ENCODE assay signal across 18 cellular contexts in the genomic region with DNA sequence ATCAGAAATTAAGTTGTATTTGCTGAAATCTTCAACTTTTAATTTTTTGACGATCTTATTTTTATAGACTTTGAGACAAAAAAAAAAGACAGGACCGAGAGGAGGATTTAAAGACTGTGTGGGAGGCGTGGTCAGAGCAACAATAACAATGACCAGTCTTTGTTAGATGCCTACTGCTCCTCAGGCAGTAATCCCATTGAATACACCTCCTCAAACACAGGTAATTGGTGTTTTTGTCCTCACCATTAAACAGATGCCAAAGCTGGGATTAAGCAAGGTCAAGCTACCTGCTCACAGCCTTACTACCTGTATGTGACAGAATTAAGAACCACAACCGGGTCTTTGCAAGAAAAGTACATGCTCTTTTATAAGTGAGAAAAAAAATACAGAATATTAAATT.
DNase-seq lines count a peak whose midpoint lies in the region; TF ChIP-seq lines count a peak whose summit lies in the region.
"Had no signal": no experiment of that assay in that cellular context is flagged by ENCODE, and none has a peak within 500 bp of the region (broad histone marks: within the 10 kb centered on the region; RNA-seq: fewer than 3 reads in every experiment).

No MANE protein-coding gene starts in this region.

- no peaks in the 10 kb centered on the region for H3K9me3 ChIP-seq in H9 (ENCODE audit: control insufficient read depth, low read depth, low read length)
- H3K9me3 ChIP-seq in neuronal stem cell (replicated peaks in 1 of 2; ENCODE audit: control insufficient read depth in 2 of 2, insufficient read depth in 1 of 2, low read depth in 1 of 2, low read length in 2 of 2), result peaks cover 0 to 3% of the 10 kb centered on the region in 2 donors
- H3K9me3 ChIP-seq: Caco-2, SJCRH30 had no signal

- TF ChIP-seq CTCF in H9 (conservative IDR thresholded peaks at IDR 0.05) (no peak), lower leg skin (IDR thresholded peaks at IDR 0.05) (no peak)

- H3K9ac ChIP-seq in H9 (ENCODE audit: extremely low read depth, insufficient read length, low read length), result no peak overlapping the region
- no peak overlapping the region for H3K9ac ChIP-seq in neuronal stem cell (ENCODE audit: low read depth, low read length, poor library complexity)
- H3K9ac ChIP-seq: GM23248 had no signal

- no peak overlapping the region for H3K56ac ChIP-seq in H9 (ENCODE audit: insufficient read length, low read depth, low read length)

- no peak for TF ChIP-seq POLR2A in lower leg skin (IDR thresholded peaks at IDR 0.05)

- H3K4me1 ChIP-seq in H9 (ENCODE audit: insufficient read depth, low read length) (no peaks in the 10 kb centered on the region; the same call in 1 of the 2 replicates), neuronal stem cell (ENCODE audit: control insufficient read depth in 2 of 2, insufficient read depth in 1 of 2, low read depth in 1 of 2, low read length in 2 of 2) (peaks cover 5 to 14% of the 10 kb centered on the region in 2 donors)
- H3K4me1 ChIP-seq: Caco-2, SJCRH30 had no signal

- no peak overlapping the region for H3K18ac ChIP-seq in H9 (ENCODE audit: insufficient read length, low read depth, low read length)
- no peak overlapping the region for H3K18ac ChIP-seq in neuronal stem cell (ENCODE audit: low read length)

- H2BK5ac ChIP-seq in H9 (ENCODE audit: insufficient read length, low read length), result no peak overlapping the region
- no peak overlapping the region for H2BK5ac ChIP-seq in neuronal stem cell (ENCODE audit: low read length)

- intact Hi-C loops in lower leg skin (cut with DNase I; ENCODE audit: low total_unique reads), result no loop called here

- H3K4me2 ChIP-seq in H9 (ENCODE audit: insufficient read depth, insufficient read length, low read length) (no peak overlapping the region), neuronal stem cell (ENCODE audit: insufficient read depth, low read length, poor library complexity, severe bottlenecking) (no peak overlapping the region)

- no peaks in the 10 kb centered on the region for H3K36me3 ChIP-seq in neuronal stem cell (replicated peaks in 1 of 2; ENCODE audit: control insufficient read depth in 2 of 2, insufficient read depth in 2 of 2, low read length in 2 of 2)
- H3K36me3 ChIP-seq: SJCRH30 had no signal

- no CpG with 5 or more reads among the region's 4 CpGs for WGBS in H9 (ENCODE audit: extremely low coverage, insufficient read length, low lambda C conversion rate)
- no CpG with 5 or more reads among the region's 4 CpGs for WGBS in neuronal stem cell (ENCODE audit: extremely low coverage in 2 of 2, insufficient read length in 2 of 2, insufficient replicate concordance in 1 of 2), 2 donors
- 78 to 79% methylated on average over 4 of the region's 4 CpGs for WGBS in lower leg skin, 2 donors

- no peaks in the 10 kb centered on the region for H3K79me2 ChIP-seq in H9 (ENCODE audit: insufficient read depth, low read length)

- H2BK20ac ChIP-seq in H9 (ENCODE audit: low read depth, low read length, poor library complexity, severe bottlenecking), result no peak overlapping the region

- no peak overlapping the region for H2AK5ac ChIP-seq in H9 (ENCODE audit: insufficient read length, low read length)
- H2AK5ac ChIP-seq in neuronal stem cell (ENCODE audit: low read depth, low read length), result no peak overlapping the region

- H2BK120ac ChIP-seq in H9 (ENCODE audit: low read depth, low read length, poor library complexity, severe bottlenecking) (no peak overlapping the region), neuronal stem cell (ENCODE audit: low read depth, low read length) (no peak overlapping the region)

- H2AFZ ChIP-seq in H9 (ENCODE audit: low read length) (no peak overlapping the region), neuronal stem cell (ENCODE audit: low read length) (no peak overlapping the region)
- H2AFZ ChIP-seq: GM23248 had no signal

- no peaks in the 10 kb centered on the region for H3K23me2 ChIP-seq in H9 (ENCODE audit: insufficient read length, low read depth, low read length, poor library complexity, severe bottlenecking)

- H2BK15ac ChIP-seq in H9 (ENCODE audit: low read depth, low read length) (no peak overlapping the region), neuronal stem cell (ENCODE audit: low read length) (no peak overlapping the region)

- no peak overlapping the region for H4K8ac ChIP-seq in H9 (replicated peaks; ENCODE audit: insufficient read length, low read depth, low read length)
- no peak overlapping the region for H4K8ac ChIP-seq in neuronal stem cell (ENCODE audit: low read depth, low read length)

- H3K9me3 Mint-ChIP-seq in H9, result peaks cover 5 to 8% of the 10 kb centered on the region in 2 experiments; a peak in 4 of 5 replicates

- peaks cover 34 to 35% of the 10 kb centered on the region in 2 experiments for H3K4me1 Mint-ChIP-seq in H9

- H3K27ac ChIP-seq in H9 (ENCODE audit: insufficient read length, low read depth, low read length) (no peak overlapping the region), neuronal stem cell (replicated peaks; ENCODE audit: low read length) (no peak overlapping the region)
- H3K27ac ChIP-seq: C4-2B, GM23248, SJCRH30 had no signal

- H3K27me3 Mint-ChIP-seq in H9 (ENCODE audit: low read depth), result peaks cover 24% of the 10 kb centered on the region

- no peak overlapping the region for H3K23ac ChIP-seq in H9 (ENCODE audit: insufficient read length, low read depth, low read length)
- no peak overlapping the region for H3K23ac ChIP-seq in neuronal stem cell (ENCODE audit: low read depth, low read length, poor library complexity)

- H4K91ac ChIP-seq in H9 (ENCODE audit: insufficient read length, low read depth, low read length) (no peak overlapping the region), neuronal stem cell (ENCODE audit: low read depth, low read length, poor library complexity) (no peak overlapping the region)

- H4K5ac ChIP-seq in H9 (ENCODE audit: insufficient read length, low read depth, low read length), result no peak overlapping the region

- H3K79me1 ChIP-seq in H9 (ENCODE audit: insufficient read depth, low read depth, low read length, poor library complexity, severe bottlenecking) (no peaks in the 10 kb centered on the region), neuronal stem cell (ENCODE audit: low read depth, low read length) (no peaks in the 10 kb centered on the region)

- H3K4me3 Mint-ChIP-seq in H9, result no peak overlapping the region

- H4K20me1 ChIP-seq in H9 (ENCODE audit: control insufficient read depth, insufficient read depth, insufficient read length), result no peaks in the 10 kb centered on the region

- H2BK12ac ChIP-seq in H9 (ENCODE audit: insufficient read length, low read depth, low read length), result no peak overlapping the region
- no peak overlapping the region for H2BK12ac ChIP-seq in neuronal stem cell (ENCODE audit: low read length)

- H3K27ac Mint-ChIP-seq in H9, result no peak overlapping the region

- H3K4me3 ChIP-seq in neuronal stem cell (ENCODE audit: low read length in 2 of 2) (no peak overlapping the region), lower leg skin (ENCODE audit: low read depth, poor library complexity, severe bottlenecking) (no peak overlapping the region)
- H3K4me3 ChIP-seq: GM23248, K562, SJCRH30 had no signal

- H3K4ac ChIP-seq in H9 (ENCODE audit: low read depth, low read length), result no peak overlapping the region
- H3K4ac ChIP-seq in neuronal stem cell (ENCODE audit: low read length), result no peak overlapping the region

- DNase-seq in H9 (peak; percentile 41), NCI-H748 (lab: John Stamatoyannopoulos, UW; ENCODE audit: unreplicated experiment) (peak; percentile 93), iPS DF 4.7 (ENCODE audit: extremely low read depth, low spot score) (peak; percentile 62), neuronal stem cell (ENCODE audit: low spot score) (peak; percentile 20), islet precursor cell (no peak), NCI-H128 (lab: John Stamatoyannopoulos, UW; ENCODE audit: unreplicated experiment) (no peak), lower leg skin (ENCODE audit: low spot score in 2 of 2) (no peak)
- DNase-seq: ACHN, Caco-2, DMS153, GF-D8, GM23248, NCI-H1105, NCI-H187, NCI-H526 treated with DMSO at 0.1 percent for 48 hours, SJCRH30 had no signal

- H3T11ph ChIP-seq in H9 (ENCODE audit: low read length), result no peak overlapping the region

- H3K36me3 Mint-ChIP-seq in H9 (ENCODE audit: insufficient read depth in 1 of 3, low read depth in 3 of 3), result peaks cover 0 to 14% (median 3%) of the 10 kb centered on the region in 3 experiments; a peak in 3 of 7 replicates

- H3K27me3 ChIP-seq in H9 (ENCODE audit: insufficient read depth, low read length), result no peaks in the 10 kb centered on the region
- peaks cover 0 to 2% (median 0%) of the 10 kb centered on the region in 3 experiments for H3K27me3 ChIP-seq in neuronal stem cell (ENCODE audit: control insufficient read depth in 3 of 3, insufficient read depth in 3 of 3, low read depth in 1 of 3, low read length in 3 of 3)
- H3K27me3 ChIP-seq: SJCRH30 had no signal

- H3K14ac ChIP-seq in H9 (ENCODE audit: insufficient read depth, low read length), result no peak overlapping the region
- H3K14ac ChIP-seq in neuronal stem cell (ENCODE audit: low read length), result no peak overlapping the region

Comparison
In these comparisons a context has a peak if more than half of its experiments do, and no peak if none do; other contexts are left out.
1. DNase-seq: peak in H9 (single experiment), NCI-H748 (single experiment), iPS DF 4.7 (single experiment) and neuronal stem cell (single experiment); none in islet precursor cell (single experiment), NCI-H128 (single experiment) and lower leg skin (0 of 2).